Comparison of ENCODE assay signal across 10 cellular contexts in the genomic region with DNA sequence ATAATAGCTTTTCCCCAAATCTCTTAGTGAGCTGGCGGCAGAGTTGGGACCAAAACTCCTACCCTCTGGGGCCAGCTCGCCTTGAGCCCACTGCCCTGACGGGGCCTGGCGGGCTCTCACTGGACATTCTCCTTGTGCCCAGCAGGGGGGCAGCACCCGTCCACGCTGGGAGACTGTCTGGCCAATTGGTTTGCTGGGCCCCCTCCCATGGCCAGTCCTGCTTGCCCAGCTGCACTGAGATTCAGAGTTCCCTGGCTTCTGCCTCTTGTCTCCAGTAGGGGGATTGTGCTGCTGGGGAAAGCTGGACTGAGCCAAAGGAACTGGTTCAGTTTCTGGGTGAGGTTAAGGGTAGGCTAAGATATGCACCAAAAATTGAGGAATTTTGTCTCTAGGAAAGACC. TPM values are rescaled to one million over a fixed set of nuclear protein-coding genes. Genes with fewer than 3 reads are reported as not detected.
DNase-seq lines count a peak whose midpoint lies in the region; ATAC-seq and TF ChIP-seq lines count a peak whose summit lies in the region.
"Had no signal": no experiment of that assay in that cellular context is flagged by ENCODE, and none has a peak within 500 bp of the region (broad histone marks: within the 10 kb centered on the region; RNA-seq: fewer than 3 reads in every experiment).

No MANE protein-coding gene starts in this region.

- CTCF ChIA-PET in BJ (lab: Yijun Ruan, JAX) = interaction anchor here (0.6 to 2.1 kb wide), 9 partner anchors 10 to 43 kb away, joined by 3 to 15 read pairs (median 3); no protein-coding TSS in a partner anchor

- in situ Hi-C loops in astrocyte of the cerebellum (cut with HindIII; ENCODE audit: low sequenced_read_pairs) = no loop called here

- POLR2A ChIA-PET in BJ (lab: Charles Lee) = no interaction called here

- no peaks in the 10 kb centered on the region for H3K36me3 Mint-ChIP-seq in activated naive CD4-positive, alpha-beta T cell treated with anti-CD3 and anti-CD28 coated beads, Interleukin-2, amount 50 U/mL, for 72 hours

- no peaks in the 10 kb centered on the region for H3K36me3 ChIP-seq in BJ (ENCODE audit: control insufficient read depth, insufficient read depth, low read length)
- H3K36me3 ChIP-seq: tibial nerve had no signal

- H3K9me3 Mint-ChIP-seq in activated naive CD4-positive, alpha-beta T cell treated with anti-CD3 and anti-CD28 coated beads, Interleukin-2, amount 50 U/mL, for 72 hours = peaks cover 0 to 5% of the 10 kb centered on the region in 2 donors
- H3K9me3 Mint-ChIP-seq: activated T-cell treated with anti-CD3 and anti-CD28 coated beads, Interleukin-2, amount 50 U/mL, for 24 hours had no signal

- no peak for DNase-seq in BJ (ENCODE audit: low read depth)
- DNase-seq in HT1080 (ENCODE audit: low read depth) = peak; percentile 27
- no peak for DNase-seq in astrocyte of the cerebellum (ENCODE audit: low read depth)
- DNase-seq in islet precursor cell = peak; percentile 88
- DNase-seq in activated naive CD4-positive, alpha-beta T cell treated with anti-CD3 and anti-CD28 coated beads, Interleukin-2, amount 50 U/mL, for 72 hours (ENCODE audit: low spot score in 2 of 2) = no peak
- no peak for DNase-seq in activated naive CD4-positive, alpha-beta T cell treated with Interleukin-2 at 50 U/mL for 16 hours
- DNase-seq in NCI-H1436 treated with DMSO at 0.1 percent for 48 hours (lab: John Stamatoyannopoulos, UW) = no peak
- DNase-seq in NOMO-1 treated with DMSO at 0.1 percent for 48 hours (lab: John Stamatoyannopoulos, UW; ENCODE audit: unreplicated experiment) = no peak
- DNase-seq: activated T-cell treated with anti-CD3 and anti-CD28 coated beads, Interleukin-2, amount 50 U/mL, for 24 hours had no signal

- TF ChIP-seq CTCF in BJ (IDR thresholded peaks at IDR 0.05; ENCODE audit: insufficient read depth, low read depth, low read length) (peak; percentile 53), astrocyte of the cerebellum (IDR thresholded peaks at IDR 0.05; ENCODE audit: low read depth, low read length, missing control alignments) (peak; percentile 78)

- ATAC-seq in activated naive CD4-positive, alpha-beta T cell treated with anti-CD3 and anti-CD28 coated beads, Interleukin-2, amount 50 U/mL, for 72 hours = no peak

- H3K4me3 ChIP-seq in BJ (ENCODE audit: low read depth, low read length) (no peak overlapping the region), astrocyte of the cerebellum (ENCODE audit: low read depth, low read length) (no peak overlapping the region)
- H3K4me3 ChIP-seq: tibial nerve had no signal

- H3K27me3 ChIP-seq in BJ (ENCODE audit: control insufficient read depth, insufficient read depth, low read length) = peaks cover 6% of the 10 kb centered on the region; the same call in 1 of the 2 replicates

- H3K27ac Mint-ChIP-seq in activated naive CD4-positive, alpha-beta T cell treated with anti-CD3 and anti-CD28 coated beads, Interleukin-2, amount 50 U/mL, for 72 hours = no peak overlapping the region
- H3K27ac Mint-ChIP-seq: activated T-cell treated with anti-CD3 and anti-CD28 coated beads, Interleukin-2, amount 50 U/mL, for 24 hours had no signal

RNA-seq across cellular contexts. Expression of a gene that starts 59.8 kb away (rescaled TPM):
- not detected in 2 replicates for polyA plus RNA-seq in BJ (2011; rRNA removed)
- not detected in 2 replicates for polyA minus RNA-seq in BJ (2011; rRNA and poly(A)+ RNA removed)
- not detected in 2 replicates for total RNA-seq in HT1080 (2014; rRNA removed; shearing (Covaris generic))
- not detected in 2 replicates for polyA plus RNA-seq in HT1080 (2015; cell fraction: cytosol; rRNA removed)
- polyA plus RNA-seq in HT1080 (2015; cell fraction: nucleus; rRNA removed) = not detected in 2 replicates
- under 1 TPM in 1 of 2 donors, not detected in 1; 0.50 TPM for total RNA-seq in activated naive CD4-positive, alpha-beta T cell treated with anti-CD3 and anti-CD28 coated beads, Interleukin-2, amount 50 U/mL, for 72 hours

Comparison
In these comparisons a context has a peak if more than half of its experiments do, and no peak if none do; other contexts are left out.
1. DNase-seq: peak in HT1080 (single experiment) and islet precursor cell (single experiment); none in BJ (single experiment), astrocyte of the cerebellum (single experiment), activated naive CD4-positive, alpha-beta T cell treated with anti-CD3 and anti-CD28 coated beads, Interleukin-2, amount 50 U/mL, for 72 hours (0 of 2), activated naive CD4-positive, alpha-beta T cell treated with Interleukin-2 at 50 U/mL for 16 hours (single experiment), NCI-H1436 treated with DMSO at 0.1 percent for 48 hours (single experiment) and NOMO-1 treated with DMSO at 0.1 percent for 48 hours (single experiment).